In the genomic region with DNA sequence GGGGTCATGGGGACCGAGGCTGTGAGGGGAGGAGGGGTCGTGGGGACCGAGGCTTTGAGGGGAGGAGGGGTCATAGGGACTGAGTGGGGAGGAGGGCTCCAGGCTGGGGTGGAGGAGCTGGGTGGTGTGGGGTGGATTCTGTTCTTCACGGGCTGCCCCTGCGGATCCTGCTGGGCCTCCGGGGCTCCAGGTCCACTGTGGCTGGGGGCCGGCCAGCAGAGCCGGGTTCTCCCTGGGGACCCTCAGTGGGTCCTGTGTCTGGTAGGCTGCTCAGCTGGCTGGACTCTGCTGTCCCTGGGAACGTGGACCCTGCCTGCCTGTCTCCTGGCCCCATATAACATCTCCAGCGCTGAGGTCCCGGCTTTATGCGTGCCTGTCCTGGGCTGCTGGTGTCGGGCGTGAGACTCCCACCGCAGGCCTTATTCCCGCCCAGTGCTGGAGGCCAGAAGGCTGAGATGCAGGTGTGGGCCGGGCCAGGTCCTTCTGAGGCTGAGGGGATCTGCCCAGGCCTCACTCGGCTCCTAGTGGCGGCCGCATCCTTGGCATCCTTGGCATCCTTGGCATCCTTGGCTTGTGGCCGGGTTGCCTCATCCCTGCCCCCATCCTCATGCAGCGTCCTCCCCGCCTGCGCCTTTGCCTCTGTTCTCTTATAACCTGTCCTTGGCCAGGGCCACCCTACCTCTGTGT, we compare ENCODE assay signal across 2 cellular contexts.
TF ChIP-seq lines count a peak whose summit lies in the region.

No MANE protein-coding gene starts in this region.

TF ChIP-seq in HepG2, 621 proteins besides CTCF, POLR2A, EP300 and RAD21 (continues in another document):
- TF ChIP-seq BCL3 (CRISPR knock-in tag; IDR thresholded peaks at IDR 0.05) = no peak
- TF ChIP-seq KIAA2018 (CRISPR knock-in tag; IDR thresholded peaks at IDR 0.05; ENCODE audit: borderline replicate concordance) = no peak
- no peak for TF ChIP-seq MBD4 (IDR thresholded peaks at IDR 0.05; ENCODE audit: borderline replicate concordance, low read length)
- no peak for TF ChIP-seq IKZF5 (CRISPR knock-in tag; IDR thresholded peaks at IDR 0.05)
- TF ChIP-seq, protein P1, sequence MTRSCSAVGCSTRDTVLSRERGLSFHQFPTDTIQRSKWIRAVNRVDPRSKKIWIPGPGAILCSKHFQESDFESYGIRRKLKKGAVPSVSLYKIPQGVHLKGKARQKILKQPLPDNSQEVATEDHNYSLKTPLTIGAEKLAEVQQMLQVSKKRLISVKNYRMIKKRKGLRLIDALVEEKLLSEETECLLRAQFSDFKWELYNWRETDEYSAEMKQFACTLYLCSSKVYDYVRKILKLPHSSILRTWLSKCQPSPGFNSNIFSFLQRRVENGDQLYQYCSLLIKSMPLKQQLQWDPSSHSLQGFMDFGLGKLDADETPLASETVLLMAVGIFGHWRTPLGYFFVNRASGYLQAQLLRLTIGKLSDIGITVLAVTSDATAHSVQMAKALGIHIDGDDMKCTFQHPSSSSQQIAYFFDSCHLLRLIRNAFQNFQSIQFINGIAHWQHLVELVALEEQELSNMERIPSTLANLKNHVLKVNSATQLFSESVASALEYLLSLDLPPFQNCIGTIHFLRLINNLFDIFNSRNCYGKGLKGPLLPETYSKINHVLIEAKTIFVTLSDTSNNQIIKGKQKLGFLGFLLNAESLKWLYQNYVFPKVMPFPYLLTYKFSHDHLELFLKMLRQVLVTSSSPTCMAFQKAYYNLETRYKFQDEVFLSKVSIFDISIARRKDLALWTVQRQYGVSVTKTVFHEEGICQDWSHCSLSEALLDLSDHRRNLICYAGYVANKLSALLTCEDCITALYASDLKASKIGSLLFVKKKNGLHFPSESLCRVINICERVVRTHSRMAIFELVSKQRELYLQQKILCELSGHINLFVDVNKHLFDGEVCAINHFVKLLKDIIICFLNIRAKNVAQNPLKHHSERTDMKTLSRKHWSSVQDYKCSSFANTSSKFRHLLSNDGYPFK (CRISPR knock-in tag; IDR thresholded peaks at IDR 0.05; ENCODE audit: borderline replicate concordance) = no peak

TF ChIP-seq in SK-N-SH treated with all-trans-retinoic acid at 6 μM for 48 hours, 23 proteins besides CTCF, POLR2A, EP300 and RAD21:
- TF ChIP-seq ZFP3 (CRISPR knock-in tag; IDR thresholded peaks at IDR 0.05) (no peak), ZNF70 (CRISPR knock-in tag; IDR thresholded peaks at IDR 0.05) (peak; percentile 63; the same call in 1 of the 2 replicates)
